10 cellular contexts compared by ENCODE assay signal in the genomic region with DNA sequence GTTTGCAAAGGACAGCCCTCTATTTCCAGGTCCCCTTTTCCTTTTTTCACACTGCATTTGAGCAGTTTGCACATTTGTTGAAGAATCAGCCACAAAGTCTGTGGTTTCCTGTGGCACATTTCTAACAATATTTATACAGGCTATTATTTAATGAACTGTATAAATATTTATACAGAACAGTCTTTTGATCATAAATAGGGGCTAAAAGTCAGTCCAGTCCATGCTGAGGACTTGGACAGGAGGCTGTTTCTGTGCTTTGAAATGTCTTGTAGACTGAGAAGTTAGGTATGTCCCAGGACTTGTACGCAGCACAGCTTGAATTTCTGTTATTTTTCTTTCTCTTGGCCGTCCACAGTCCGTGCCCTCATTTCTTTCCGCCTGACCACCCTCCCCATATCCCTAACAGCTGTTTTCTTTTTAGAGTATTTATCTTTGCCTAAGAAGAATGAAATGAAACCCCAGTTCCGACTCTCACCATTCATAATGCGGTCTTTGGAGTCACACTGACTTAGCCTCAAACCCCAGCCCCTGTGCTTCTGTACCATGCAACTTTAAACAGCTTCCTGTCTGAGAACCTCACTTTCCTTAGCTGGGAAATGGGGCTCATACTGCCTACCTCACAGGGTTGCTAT. TPM values are rescaled to one million over a fixed set of nuclear protein-coding genes. Genes with fewer than 3 reads are reported as not detected.
A peak's percentile ranks its signal among the peaks of the same experiment; 100 is the strongest.
DNase-seq lines count a peak whose midpoint lies in the region; ATAC-seq, FAIRE-seq and TF ChIP-seq lines count a peak whose summit lies in the region.
"Had no signal": no experiment of that assay in that cellular context is flagged by ENCODE, and none has a peak within 500 bp of the region (broad histone marks: within the 10 kb centered on the region; RNA-seq: fewer than 3 reads in every experiment).

No MANE protein-coding gene starts in this region.

- H3K9me1 ChIP-seq in endothelial cell of umbilical vein (replicated peaks; ENCODE audit: control insufficient read depth, extremely low read depth, insufficient read depth, low read length), result no peaks in the 10 kb centered on the region

- H3K4me3 ChIP-seq in CD8-positive, alpha-beta memory T cell (ENCODE audit: low read length), result no peak overlapping the region
- H3K4me3 ChIP-seq in endothelial cell of umbilical vein (replicated peaks in 1 of 3; ENCODE audit: insufficient read depth in 1 of 3, low read depth in 1 of 3, low read length in 3 of 3), result peak overlapping the region in 1 of 3 experiments; percentile 37
- no peak overlapping the region for H3K4me3 ChIP-seq in ovary

- FAIRE-seq in endothelial cell of umbilical vein (lab: Jason Lieb, UNC) (peak; percentile 74), GM12891 (lab: Jason Lieb, UNC) (no peak)

- no peaks in the 10 kb centered on the region for H3K79me2 ChIP-seq in endothelial cell of umbilical vein (ENCODE audit: control insufficient read depth, insufficient read depth, low read length)

- peaks cover 19% of the 10 kb centered on the region for H3K4me1 ChIP-seq in CD8-positive, alpha-beta memory T cell (ENCODE audit: insufficient read depth, low read length)
- peaks cover 15% of the 10 kb centered on the region for H3K4me1 ChIP-seq in endothelial cell of umbilical vein (ENCODE audit: control insufficient read depth, extremely low read depth, insufficient read depth, low read length)
- H3K4me1 ChIP-seq in ovary (ENCODE audit: insufficient read depth), result peaks cover 7% of the 10 kb centered on the region

- H3K9me3 ChIP-seq in CD8-positive, alpha-beta memory T cell (ENCODE audit: low read length), result no peaks in the 10 kb centered on the region
- no peaks in the 10 kb centered on the region for H3K9me3 ChIP-seq in endothelial cell of umbilical vein (replicated peaks; ENCODE audit: control insufficient read depth, insufficient read depth, low read length)
- no peaks in the 10 kb centered on the region for H3K9me3 ChIP-seq in ovary

- TF ChIP-seq CTCF in endothelial cell of umbilical vein (IDR thresholded peaks at IDR 0.05; ENCODE audit: extremely low read depth in 1 of 2, insufficient read depth in 1 of 2, low read depth in 1 of 2, low read length in 2 of 2) (no peak), ovary (IDR thresholded peaks at IDR 0.05) (no peak), progenitor cell of endocrine pancreas (IDR thresholded peaks at IDR 0.05; ENCODE audit: unreplicated experiment) (no peak)

- no peaks in the 10 kb centered on the region for H3K27me3 ChIP-seq in CD8-positive, alpha-beta memory T cell (ENCODE audit: insufficient read depth, low read length, poor library complexity, severe bottlenecking)
- no peaks in the 10 kb centered on the region for H3K27me3 ChIP-seq in endothelial cell of umbilical vein (ENCODE audit: control insufficient read depth in 2 of 2, insufficient read depth in 2 of 2, low read length in 2 of 2)
- no peaks in the 10 kb centered on the region for H3K27me3 ChIP-seq in ovary

- TF ChIP-seq EP300 in ovary (IDR thresholded peaks at IDR 0.05), result no peak

- H3K36me3 Mint-ChIP-seq in CD8-positive, alpha-beta memory T cell, result peaks cover 0 to 8% (median 0%) of the 10 kb centered on the region in 3 donors
- H3K36me3 Mint-ChIP-seq in progenitor cell of endocrine pancreas (ENCODE audit: insufficient read depth), result no peaks in the 10 kb centered on the region
- peaks cover 4% of the 10 kb centered on the region for H3K36me3 Mint-ChIP-seq in activated naive CD4-positive, alpha-beta T cell treated with anti-CD3 and anti-CD28 coated beads for 36 hours (ENCODE audit: low read depth)

- no peaks in the 10 kb centered on the region for H4K20me1 ChIP-seq in endothelial cell of umbilical vein (replicated peaks; ENCODE audit: control insufficient read depth, extremely low read depth, insufficient read depth, low read length)

- peak overlapping the region in 7 of 8 donors; percentile 1 to 72 (median 47) for H3K27ac Mint-ChIP-seq in CD8-positive, alpha-beta memory T cell
- H3K27ac Mint-ChIP-seq in progenitor cell of endocrine pancreas, result no peak overlapping the region
- H3K27ac Mint-ChIP-seq in activated naive CD4-positive, alpha-beta T cell treated with anti-CD3 and anti-CD28 coated beads for 36 hours, result no peak overlapping the region
- H3K27ac Mint-ChIP-seq: activated T-cell treated with anti-CD3 and anti-CD28 coated beads, Interleukin-2, amount 50 U/mL, for 72 hours had no signal

- peaks cover 35% of the 10 kb centered on the region in 3 donors for H3K4me1 Mint-ChIP-seq in CD8-positive, alpha-beta memory T cell
- H3K4me1 Mint-ChIP-seq in progenitor cell of endocrine pancreas (ENCODE audit: low read depth), result peaks cover 23% of the 10 kb centered on the region
- H3K4me1 Mint-ChIP-seq in activated naive CD4-positive, alpha-beta T cell treated with anti-CD3 and anti-CD28 coated beads for 36 hours (ENCODE audit: low read depth), result peaks cover 5% of the 10 kb centered on the region

- no peaks in the 10 kb centered on the region for H3K36me3 ChIP-seq in CD8-positive, alpha-beta memory T cell (ENCODE audit: insufficient read depth, low read length)
- H3K36me3 ChIP-seq in endothelial cell of umbilical vein (ENCODE audit: control insufficient read depth in 2 of 2, extremely low read depth in 1 of 2, insufficient read depth in 2 of 2, low read length in 2 of 2) (no peaks in the 10 kb centered on the region), ovary (no peaks in the 10 kb centered on the region)

- BruUV-seq in endothelial cell of umbilical vein (replicated peaks; lab: Mats Ljungman, UMichigan), result no TSS peak

- peak overlapping the region; percentile 11 for H3K9ac ChIP-seq in endothelial cell of umbilical vein (replicated peaks; ENCODE audit: extremely low read depth, insufficient read depth, low read length)

- H3K4me3 Mint-ChIP-seq in CD8-positive, alpha-beta memory T cell, result peak overlapping the region; percentile 52 to 87 (median 82)
- no peak overlapping the region for H3K4me3 Mint-ChIP-seq in progenitor cell of endocrine pancreas (ENCODE audit: low read depth)
- no peak overlapping the region for H3K4me3 Mint-ChIP-seq in activated naive CD4-positive, alpha-beta T cell treated with anti-CD3 and anti-CD28 coated beads for 36 hours

- H3K27me3 Mint-ChIP-seq in CD8-positive, alpha-beta memory T cell, result no peaks in the 10 kb centered on the region
- no peaks in the 10 kb centered on the region for H3K27me3 Mint-ChIP-seq in progenitor cell of endocrine pancreas
- no peaks in the 10 kb centered on the region for H3K27me3 Mint-ChIP-seq in activated naive CD4-positive, alpha-beta T cell treated with anti-CD3 and anti-CD28 coated beads for 36 hours (ENCODE audit: low read depth)

- no peak for TF ChIP-seq POLR2A in endothelial cell of umbilical vein (IDR thresholded peaks at IDR 0.05; ENCODE audit: low read depth, low read length)
- no peak for TF ChIP-seq POLR2A in ovary (IDR thresholded peaks at IDR 0.05)
- TF ChIP-seq POLR2A in GM12891 (IDR thresholded peaks at IDR 0.05; ENCODE audit: low read depth, low read length), result no peak

- CTCF ChIA-PET in CD8-positive, alpha-beta memory T cell (lab: Charles Lee), result interaction anchor here (0.7 to 1.0 kb wide), 2 partner anchors 20 to 534 kb away, joined by 3 read pairs; a partner anchor contains a TSS
- CTCF ChIA-PET in endothelial cell of umbilical vein (lab: Charles Lee), result interaction anchor here (0.6 to 1.4 kb wide), 4 partner anchors 9 to 631 kb away, joined by 3 to 6 read pairs (median 3); no protein-coding TSS in a partner anchor
- CTCF ChIA-PET in activated naive CD4-positive, alpha-beta T cell treated with anti-CD3 and anti-CD28 coated beads for 36 hours (lab: Charles Lee), result interaction anchor here (1.1 kb wide), 1 partner anchor 442 kb away, joined by 3 read pairs; no protein-coding TSS in a partner anchor

- no peaks in the 10 kb centered on the region for H3K9me3 Mint-ChIP-seq in CD8-positive, alpha-beta memory T cell
- H3K9me3 Mint-ChIP-seq in progenitor cell of endocrine pancreas (ENCODE audit: low read depth), result peaks cover 6% of the 10 kb centered on the region
- no peaks in the 10 kb centered on the region for H3K9me3 Mint-ChIP-seq in activated naive CD4-positive, alpha-beta T cell treated with anti-CD3 and anti-CD28 coated beads for 36 hours
- H3K9me3 Mint-ChIP-seq: activated T-cell treated with anti-CD3 and anti-CD28 coated beads, Interleukin-2, amount 50 U/mL, for 72 hours had no signal

- POLR2A ChIA-PET in CD8-positive, alpha-beta memory T cell (lab: Charles Lee), result no interaction called here
- POLR2A ChIA-PET in endothelial cell of umbilical vein (lab: Charles Lee), result no interaction called here

- ATAC-seq in HG03060 (IDR thresholded peaks at IDR 0.05; ENCODE audit: low read depth, unreplicated experiment) (peak; percentile 75), HG02642 (IDR thresholded peaks at IDR 0.05; ENCODE audit: poor library complexity, unreplicated experiment) (no peak)

- no peak overlapping the region for H3K27ac ChIP-seq in CD8-positive, alpha-beta memory T cell (ENCODE audit: low read depth, low read length)
- H3K27ac ChIP-seq in endothelial cell of umbilical vein (ENCODE audit: insufficient read depth, low read depth, low read length) (no peak overlapping the region), ovary (peak overlapping the region; percentile 34 to 41)

- dilution Hi-C loops in endothelial cell of umbilical vein (cut with MboI; ENCODE audit: extremely low pct_ligation_motif_present, low sequenced_read_pairs), result no loop called here

- peak in 1 of 5 donors; percentile 10 for DNase-seq in CD8-positive, alpha-beta memory T cell
- DNase-seq in endothelial cell of umbilical vein (ENCODE audit: low read depth, low spot score), result peak; percentile 72
- peak in 1 of 5 donors; percentile 37 for DNase-seq in ovary
- no peak for DNase-seq in progenitor cell of endocrine pancreas (ENCODE audit: low spot score, unreplicated experiment)
- DNase-seq in GM12891 (ENCODE audit: insufficient read length, low spot score), result no peak
- no peak for DNase-seq in activated naive CD4-positive, alpha-beta T cell treated with anti-CD3 and anti-CD28 coated beads for 36 hours
- DNase-seq: activated T-cell treated with anti-CD3 and anti-CD28 coated beads, Interleukin-2, amount 50 U/mL, for 72 hours; NCI-H187 had no signal

- peak overlapping the region; percentile 77 for H3K4me2 ChIP-seq in endothelial cell of umbilical vein (ENCODE audit: insufficient read depth, low read length)

- peak overlapping the region; percentile 79 for H2AFZ ChIP-seq in endothelial cell of umbilical vein (ENCODE audit: low read depth, low read length)

- intact Hi-C loops in endothelial cell of umbilical vein (cut with micrococcal nuclease) (no loop called here), ovary (cut with DNase I) (no loop called here)
- intact Hi-C loops in activated naive CD4-positive, alpha-beta T cell treated with anti-CD3 and anti-CD28 coated beads for 36 hours (cut with micrococcal nuclease), result no loop called here

- WGBS in ovary, 3 donors, result 8 to 19% (median 9%) methylated on average over 6 of the region's 6 CpGs

RNA-seq across cellular contexts. Expression of a gene that starts 19.7 kb away (rescaled TPM):
- 1 to 10 TPM; 6.6 to 7.9 TPM for total RNA-seq in CD8-positive, alpha-beta memory T cell
- polyA plus RNA-seq in CD8-positive, alpha-beta memory T cell, result 5.3 TPM
- 5.6 and 8.3 TPM in 2 replicates for total RNA-seq in endothelial cell of umbilical vein
- polyA plus RNA-seq in endothelial cell of umbilical vein, result 4.8 and 6.4 TPM in 2 replicates
- polyA plus RNA-seq in endothelial cell of umbilical vein (2011; cell fraction: cytosol; rRNA removed), result 4.6 and 5.4 TPM in 2 replicates
- 7.8 and 7.9 TPM in 2 replicates for polyA plus RNA-seq in endothelial cell of umbilical vein (2011; cell fraction: nucleus; rRNA removed)
- polyA plus RNA-seq in endothelial cell of umbilical vein (2012), result 2.7 and 4.0 TPM in 2 replicates
- polyA minus RNA-seq in endothelial cell of umbilical vein, result 18.0 and 20.4 TPM in 2 replicates
- 8.5 TPM for polyA minus RNA-seq in endothelial cell of umbilical vein (2011; cell fraction: cytosol; rRNA and poly(A)+ RNA removed)
- 23.9 and 31.1 TPM in 2 replicates for polyA minus RNA-seq in endothelial cell of umbilical vein (2011; cell fraction: nucleus; rRNA and poly(A)+ RNA removed)
- 10 to 100 TPM; 28.8 to 62.0 (median 50.5) TPM for total RNA-seq in ovary
- polyA plus RNA-seq in ovary, result 10 to 100 TPM in 1 of 2 donors, 1 to 10 TPM in 1; 7.9 to 15.9 TPM
- 18.0 and 18.2 TPM in 2 replicates for total RNA-seq in progenitor cell of endocrine pancreas
- 9.6 TPM for polyA plus RNA-seq in GM12891 (2012; ENCODE audit: low read depth, missing spikeins)
- 10 to 100 TPM in 1 of 2 experiments, 1 to 10 TPM in 1; 9.8 to 10.9 TPM for total RNA-seq in activated naive CD4-positive, alpha-beta T cell treated with anti-CD3 and anti-CD28 coated beads for 36 hours

Comparison
In these comparisons a context has a peak if more than half of its experiments do, and no peak if none do; other contexts are left out.
1. H3K27ac ChIP-seq: peak in ovary (2 of 2); none in CD8-positive, alpha-beta memory T cell (single experiment) and endothelial cell of umbilical vein (single experiment).
2. H3K27ac Mint-ChIP-seq: peak in CD8-positive, alpha-beta memory T cell (7 of 8); none in progenitor cell of endocrine pancreas (single experiment) and activated naive CD4-positive, alpha-beta T cell treated with anti-CD3 and anti-CD28 coated beads for 36 hours (single experiment).
3. H3K4me3 Mint-ChIP-seq: peak in CD8-positive, alpha-beta memory T cell (7 of 7); none in progenitor cell of endocrine pancreas (single experiment) and activated naive CD4-positive, alpha-beta T cell treated with anti-CD3 and anti-CD28 coated beads for 36 hours (single experiment).